In the genomic region with DNA sequence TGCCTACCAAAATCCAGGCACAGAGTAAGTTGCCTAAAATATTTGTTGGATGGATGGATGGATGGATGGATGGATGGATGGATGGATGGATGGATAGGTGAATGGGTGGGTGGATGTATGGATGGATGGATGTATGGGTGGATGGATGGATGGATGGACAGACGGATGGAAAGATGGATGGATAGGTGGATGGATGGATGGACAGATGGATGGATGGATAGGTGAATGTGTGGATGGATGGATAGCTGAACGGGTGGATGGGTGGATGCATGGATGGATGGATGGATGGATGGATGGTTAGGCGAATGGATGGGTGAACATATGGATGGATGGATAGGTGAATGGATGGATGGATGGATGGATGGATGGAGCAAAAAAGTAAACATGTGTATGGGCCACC, we compare ENCODE assay signal across 22 cellular contexts.
"Had no signal": no experiment of that assay in that cellular context is flagged by ENCODE, and none has a peak within 500 bp of the region (broad histone marks: within the 10 kb centered on the region; RNA-seq: fewer than 3 reads in every experiment).

No MANE protein-coding gene starts in this region.

- H3K36me3 ChIP-seq: left lung, neural progenitor cell, prostate gland, right atrium auricular region, suprapubic skin, transverse colon, upper lobe of right lung, uterus had no signal

- H2AFZ ChIP-seq: neural progenitor cell had no signal

- H3K9ac ChIP-seq: neural progenitor cell had no signal

- ATAC-seq: effector memory CD8-positive, alpha-beta T cell; left cardiac atrium; left lung; sciatic nerve; upper lobe of right lung had no signal

- H3K27ac ChIP-seq: left lung, neural progenitor cell, prostate gland, right atrium auricular region, suprapubic skin, transverse colon, upper lobe of right lung, uterus had no signal

- H3K4me2 ChIP-seq: neural progenitor cell, smooth muscle cell had no signal

- H3K9me3 ChIP-seq: left lung, prostate gland, right atrium auricular region, suprapubic skin, transverse colon, upper lobe of right lung, uterus had no signal

- H3K27me3 ChIP-seq: neural progenitor cell, right atrium auricular region, upper lobe of right lung, uterus had no signal

- H3K4me1 ChIP-seq: prostate gland, right atrium auricular region, suprapubic skin, transverse colon, upper lobe of right lung, uterus had no signal

- FAIRE-seq: frontal cortex had no signal

- H3K4me3 ChIP-seq: left lung, neural progenitor cell, prostate gland, right atrium auricular region, smooth muscle cell, suprapubic skin, transverse colon, upper lobe of right lung, uterus had no signal

- DNase-seq: cortex of kidney; effector memory CD8-positive, alpha-beta T cell; head of caudate nucleus; left cardiac atrium; left lung; mesendoderm; stimulated activated CD4-positive, alpha-beta T cell treated with anti-CD3 and anti-CD28 coated beads, Interleukin-12 subunit alpha, Interleukin-12 subunit beta, amount 100 ng/mL, for 4 hours; stimulated activated CD4-positive, alpha-beta T cell treated with anti-CD3 and anti-CD28 coated beads, Interleukin-1b, Interleukin-23, amount 100 ng/mL, for 48 hours; stimulated activated CD4-positive, alpha-beta T cell treated with anti-CD3 and anti-CD28 coated beads, Interleukin-4, amount 100 ng/mL, for 1 hour; stimulated activated CD8-positive, alpha-beta memory T cell treated with anti-CD3 and anti-CD28 coated beads, Interleukin-4, amount 100 ng/mL, for 48 hours; stimulated activated naive CD4-positive, alpha-beta T cell; stimulated activated naive CD8-positive, alpha-beta T cell treated with anti-CD3 and anti-CD28 coated beads, Interleukin-15, amount 100 ng/mL, for 72 hours; transverse colon; upper lobe of right lung; uterus had no signal
